Comparison of ENCODE assay signal across 16 cellular contexts in the genomic region with DNA sequence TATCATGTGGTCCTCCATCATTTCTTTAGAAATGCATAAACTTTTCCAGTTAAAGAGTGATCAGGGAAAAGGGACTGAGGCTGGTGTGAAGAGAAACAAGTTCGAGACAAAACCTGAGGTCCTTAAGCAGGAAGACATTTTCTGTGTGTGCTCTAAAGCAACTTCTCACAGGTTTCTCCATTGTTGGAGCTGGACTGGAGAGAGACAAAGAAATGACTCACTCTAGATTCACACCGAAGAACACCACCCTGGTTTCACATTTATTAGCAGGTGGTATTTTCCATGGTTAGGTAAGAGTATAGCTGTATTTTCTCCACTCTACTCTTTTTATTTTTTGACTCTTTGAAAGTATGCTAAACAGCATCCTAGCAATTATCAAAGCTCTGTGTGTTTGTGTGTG.
DNase-seq lines count a peak whose midpoint lies in the region; ATAC-seq and TF ChIP-seq lines count a peak whose summit lies in the region.
"Had no signal": no experiment of that assay in that cellular context is flagged by ENCODE, and none has a peak within 500 bp of the region (broad histone marks: within the 10 kb centered on the region; RNA-seq: fewer than 3 reads in every experiment).

No MANE protein-coding gene starts in this region.

- in situ Hi-C loops in KBM-7 (cut with MboI; ENCODE audit: low pct_unique_long_range_greater_than_20kb, low sequenced_read_pairs) = no loop called here

- H3K27ac Mint-ChIP-seq in effector memory CD8-positive, alpha-beta T cell = no peak overlapping the region
- H3K27ac Mint-ChIP-seq: activated naive CD4-positive, alpha-beta T cell treated with anti-CD3 and anti-CD28 coated beads, Interleukin-2, amount 10 ng/mL, durations not matched to agents 7 days and 5 days; CD4-positive, alpha-beta T cell had no signal

- H3K4me3 Mint-ChIP-seq in effector memory CD8-positive, alpha-beta T cell = no peak overlapping the region
- H3K4me3 Mint-ChIP-seq: activated naive CD4-positive, alpha-beta T cell treated with anti-CD3 and anti-CD28 coated beads, Interleukin-2, amount 10 ng/mL, durations not matched to agents 7 days and 5 days; CD4-positive, alpha-beta T cell had no signal

- H3K4me1 Mint-ChIP-seq in effector memory CD8-positive, alpha-beta T cell (ENCODE audit: low read depth in 2 of 2) = no peaks in the 10 kb centered on the region
- H3K4me1 Mint-ChIP-seq: activated naive CD4-positive, alpha-beta T cell treated with anti-CD3 and anti-CD28 coated beads, Interleukin-2, amount 10 ng/mL, durations not matched to agents 7 days and 5 days had no signal

- peak; percentile 29 for DNase-seq in DMS153 (lab: John Stamatoyannopoulos, UW)
- DNase-seq in DMS153 treated with DMSO at 0.1 percent for 48 hours (lab: John Stamatoyannopoulos, UW; ENCODE audit: unreplicated experiment) = no peak
- peak; percentile 61 for DNase-seq in HT-29 (ENCODE audit: low spot score)
- peak; percentile 2 to 67 for DNase-seq in cardiac fibroblast (ENCODE audit: low read depth in 2 of 2)
- DNase-seq in retina = peak; percentile 11
- no peak for DNase-seq in KBM-7
- DNase-seq in left ventricle myocardium superior = no peak
- DNase-seq in effector memory CD8-positive, alpha-beta T cell = no peak
- DNase-seq: activated CD4-positive, CD25-positive, alpha-beta regulatory T cell; activated CD8-positive, alpha-beta memory T cell treated with anti-CD3 and anti-CD28 coated beads, Interleukin-2, amount 50 U/mL, for 4 hours; activated naive CD4-positive, alpha-beta T cell treated with anti-CD3 and anti-CD28 coated beads, Interleukin-2, amount 10 ng/mL, durations not matched to agents 7 days and 5 days; CD4-positive, alpha-beta T cell; Karpas-422; mesenchymal stem cell; NCI-H2029 had no signal

- no peak for ATAC-seq in left ventricle myocardium superior
- ATAC-seq in effector memory CD8-positive, alpha-beta T cell (replicated peaks) = no peak
- ATAC-seq: esophagus mucosa had no signal

- H3K36me3 Mint-ChIP-seq in effector memory CD8-positive, alpha-beta T cell (ENCODE audit: insufficient read depth) = no peaks in the 10 kb centered on the region
- H3K36me3 Mint-ChIP-seq: activated naive CD4-positive, alpha-beta T cell treated with anti-CD3 and anti-CD28 coated beads, Interleukin-2, amount 10 ng/mL, durations not matched to agents 7 days and 5 days had no signal

- no peaks in the 10 kb centered on the region for H3K27me3 Mint-ChIP-seq in effector memory CD8-positive, alpha-beta T cell
- H3K27me3 Mint-ChIP-seq: activated naive CD4-positive, alpha-beta T cell treated with anti-CD3 and anti-CD28 coated beads, Interleukin-2, amount 10 ng/mL, durations not matched to agents 7 days and 5 days; CD4-positive, alpha-beta T cell had no signal

- intact Hi-C loops in left ventricle myocardium superior (cut with micrococcal nuclease) = no loop called here

- H3K9me3 Mint-ChIP-seq in effector memory CD8-positive, alpha-beta T cell = peaks cover 0 to 17% of the 10 kb centered on the region in 2 donors

- no peak overlapping the region for H3K4me3 ChIP-seq in cardiac fibroblast (replicated peaks in 1 of 2; ENCODE audit: low read depth in 2 of 2, low read length in 2 of 2)

- TF ChIP-seq CTCF in cardiac fibroblast (IDR thresholded peaks at IDR 0.05; ENCODE audit: low read depth, low read length) = no peak

Comparison
In these comparisons a context has a peak if more than half of its experiments do, and no peak if none do; other contexts are left out.
1. DNase-seq: peak in DMS153 (single experiment), HT-29 (single experiment), cardiac fibroblast (2 of 2) and retina (single experiment); none in DMS153 treated with DMSO at 0.1 percent for 48 hours (single experiment), KBM-7 (single experiment), left ventricle myocardium superior (single experiment) and effector memory CD8-positive, alpha-beta T cell (0 of 3).